In genomic region chr5:128876848-128877387, GRCh38 we compare ENCODE assay signal across 35 cellular contexts.
"Had no signal": no experiment of that assay in that cellular context is flagged by ENCODE, and none has a peak within 500 bp of the region (broad histone marks: within the 10 kb centered on the region; RNA-seq: fewer than 3 reads in every experiment).

No MANE protein-coding gene starts in this region.

- H3K9me3 Mint-ChIP-seq: activated CD4-positive, alpha-beta memory T cell treated with anti-CD3 and anti-CD28 coated beads for 36 hours; activated CD4-positive, alpha-beta T cell treated with anti-CD3 and anti-CD28 coated beads, Interleukin-2, amount 10 ng/mL, durations not matched to agents 24 days and 14 days; activated naive CD4-positive, alpha-beta T cell treated with anti-CD3 and anti-CD28 coated beads for 36 hours; activated naive CD8-positive, alpha-beta T cell treated with anti-CD3 and anti-CD28 coated beads for 36 hours; activated naive CD8-positive, alpha-beta T cell treated with anti-CD3 and anti-CD28 coated beads, Interleukin-2, amount 50 U/mL, for 24 hours; activated T-helper 1 cell treated with anti-CD3 and anti-CD28 coated beads, Interleukin-12 subunit alpha, Interleukin-12 subunit beta, Interleukin-2, Interleukin-4 antibody, amounts not matched to agents 30 ng/mL and 10 ng/mL and 1 ng/mL, durations not matched to agents 14 hours and 24 hours and 36 hours; activated T-helper 2 cell treated with anti-CD3 and anti-CD28 coated beads, Interferon-gamma antibody, Interleukin-2, Interleukin-4, amounts not matched to agents 10 μg/mL and 5 μg/mL and 100 μg/mL, durations not matched to agents 14 hours and 24 hours and 36 hours; T-helper 2 cell treated with Interferon-gamma antibody and Interleukin-4, amounts not matched to agents 5 μg/mL and 100 μg/mL, for 36 hours had no signal

- H3K4me3 Mint-ChIP-seq: activated CD4-positive, alpha-beta memory T cell treated with anti-CD3 and anti-CD28 coated beads for 36 hours; activated CD4-positive, alpha-beta T cell treated with anti-CD3 and anti-CD28 coated beads for 36 hours; activated CD4-positive, alpha-beta T cell treated with anti-CD3 and anti-CD28 coated beads, Interleukin-2, amount 10 ng/mL, durations not matched to agents 24 days and 14 days; activated CD8-positive, alpha-beta memory T cell treated with anti-CD3 and anti-CD28 coated beads, Interleukin-2, amount 10 ng/mL, durations not matched to agents 7 days and 5 days; activated CD8-positive, alpha-beta T cell treated with anti-CD3 and anti-CD28 coated beads, Interleukin-2, amount 10 ng/mL, durations not matched to agents 7 days and 5 days; activated naive CD4-positive, alpha-beta T cell treated with anti-CD3 and anti-CD28 coated beads for 36 hours; activated naive CD4-positive, alpha-beta T cell treated with anti-CD3 and anti-CD28 coated beads, Interleukin-2, amount 50 U/mL, for 24 hours; activated naive CD8-positive, alpha-beta T cell treated with anti-CD3 and anti-CD28 coated beads for 36 hours; activated naive CD8-positive, alpha-beta T cell treated with anti-CD3 and anti-CD28 coated beads, Interleukin-2, amount 50 U/mL, for 24 hours; activated T-helper 1 cell treated with anti-CD3 and anti-CD28 coated beads, Interleukin-12 subunit alpha, Interleukin-12 subunit beta, Interleukin-2, Interleukin-4 antibody, amounts not matched to agents 30 ng/mL and 10 ng/mL and 1 ng/mL, durations not matched to agents 14 hours and 24 hours and 36 hours; T-helper 17 cell; T-helper 2 cell treated with Interferon-gamma antibody and Interleukin-4, amounts not matched to agents 5 μg/mL and 100 μg/mL, for 36 hours had no signal

- H3K27me3 ChIP-seq: adrenal gland, body of pancreas, colonic mucosa, gastrocnemius medialis, heart right ventricle had no signal

- H3K27ac ChIP-seq: adrenal gland, body of pancreas, colonic mucosa, foreskin keratinocyte, gastrocnemius medialis, heart right ventricle, WERI-Rb-1 had no signal

- H3K36me3 Mint-ChIP-seq: activated CD4-positive, alpha-beta memory T cell treated with anti-CD3 and anti-CD28 coated beads for 36 hours; activated CD8-positive, alpha-beta memory T cell treated with anti-CD3 and anti-CD28 coated beads, Interleukin-2, amount 10 ng/mL, durations not matched to agents 7 days and 5 days; activated naive CD4-positive, alpha-beta T cell treated with anti-CD3 and anti-CD28 coated beads, Interleukin-2, amount 50 U/mL, for 24 hours; activated naive CD8-positive, alpha-beta T cell treated with anti-CD3 and anti-CD28 coated beads for 36 hours had no signal

- H3K4me1 ChIP-seq: adrenal gland, body of pancreas, colonic mucosa, foreskin keratinocyte, gastrocnemius medialis, heart right ventricle had no signal

- H3K27me3 Mint-ChIP-seq: activated CD4-positive, alpha-beta T cell treated with anti-CD3 and anti-CD28 coated beads, Interleukin-2, amount 10 ng/mL, durations not matched to agents 24 days and 14 days; activated CD8-positive, alpha-beta memory T cell treated with anti-CD3 and anti-CD28 coated beads, Interleukin-2, amount 10 ng/mL, durations not matched to agents 7 days and 5 days; activated naive CD8-positive, alpha-beta T cell treated with anti-CD3 and anti-CD28 coated beads for 36 hours; activated naive CD8-positive, alpha-beta T cell treated with anti-CD3 and anti-CD28 coated beads, Interleukin-2, amount 50 U/mL, for 24 hours had no signal

- ATAC-seq: activated CD4-positive, alpha-beta T cell treated with anti-CD3 and anti-CD28 coated beads for 36 hours; activated CD8-positive, alpha-beta memory T cell treated with anti-CD3 and anti-CD28 coated beads, Interleukin-2, amount 10 ng/mL, durations not matched to agents 7 days and 5 days; activated CD8-positive, alpha-beta T cell treated with anti-CD3 and anti-CD28 coated beads, Interleukin-2, amount 10 ng/mL, durations not matched to agents 7 days and 5 days; activated naive CD8-positive, alpha-beta T cell treated with anti-CD3 and anti-CD28 coated beads, Interleukin-2, amount 50 U/mL, for 24 hours; body of pancreas; esophagus mucosa; foreskin keratinocyte; gastrocnemius medialis; heart right ventricle; T-helper 17 cell had no signal

- H3K4me3 ChIP-seq: adrenal gland, body of pancreas, colonic mucosa, gastrocnemius medialis, heart right ventricle had no signal

- H3K36me3 ChIP-seq: adrenal gland, colonic mucosa, gastrocnemius medialis, heart right ventricle, WERI-Rb-1 had no signal

- H3K9me3 ChIP-seq: body of pancreas, colonic mucosa, gastrocnemius medialis, heart right ventricle had no signal

- H3K27ac Mint-ChIP-seq: activated CD4-positive, alpha-beta memory T cell treated with anti-CD3 and anti-CD28 coated beads for 36 hours; activated CD4-positive, alpha-beta T cell treated with anti-CD3 and anti-CD28 coated beads for 36 hours; activated CD4-positive, alpha-beta T cell treated with anti-CD3 and anti-CD28 coated beads, Interleukin-2, amount 10 ng/mL, durations not matched to agents 24 days and 14 days; activated CD8-positive, alpha-beta memory T cell treated with anti-CD3 and anti-CD28 coated beads, Interleukin-2, amount 10 ng/mL, durations not matched to agents 7 days and 5 days; activated CD8-positive, alpha-beta T cell treated with anti-CD3 and anti-CD28 coated beads, Interleukin-2, amount 10 ng/mL, durations not matched to agents 7 days and 5 days; activated naive CD4-positive, alpha-beta T cell treated with anti-CD3 and anti-CD28 coated beads for 36 hours; activated naive CD4-positive, alpha-beta T cell treated with anti-CD3 and anti-CD28 coated beads, Interleukin-2, amount 50 U/mL, for 24 hours; activated naive CD8-positive, alpha-beta T cell treated with anti-CD3 and anti-CD28 coated beads for 36 hours; activated naive CD8-positive, alpha-beta T cell treated with anti-CD3 and anti-CD28 coated beads, Interleukin-2, amount 50 U/mL, for 24 hours; activated T-helper 1 cell treated with anti-CD3 and anti-CD28 coated beads, Interleukin-12 subunit alpha, Interleukin-12 subunit beta, Interleukin-2, Interleukin-4 antibody, amounts not matched to agents 30 ng/mL and 10 ng/mL and 1 ng/mL, durations not matched to agents 14 hours and 24 hours and 36 hours; activated T-helper 2 cell treated with anti-CD3 and anti-CD28 coated beads, Interferon-gamma antibody, Interleukin-2, Interleukin-4, amounts not matched to agents 10 μg/mL and 5 μg/mL and 100 μg/mL, durations not matched to agents 14 hours and 24 hours and 36 hours; T-helper 17 cell; T-helper 2 cell treated with Interferon-gamma antibody and Interleukin-4, amounts not matched to agents 5 μg/mL and 100 μg/mL, for 36 hours had no signal

- H3K4me1 Mint-ChIP-seq: activated CD4-positive, alpha-beta T cell treated with anti-CD3 and anti-CD28 coated beads for 36 hours; activated CD4-positive, alpha-beta T cell treated with anti-CD3 and anti-CD28 coated beads, Interleukin-2, amount 10 ng/mL, durations not matched to agents 24 days and 14 days; activated CD8-positive, alpha-beta memory T cell treated with anti-CD3 and anti-CD28 coated beads, Interleukin-2, amount 10 ng/mL, durations not matched to agents 7 days and 5 days; activated naive CD4-positive, alpha-beta T cell treated with anti-CD3 and anti-CD28 coated beads, Interleukin-2, amount 50 U/mL, for 24 hours; activated naive CD8-positive, alpha-beta T cell treated with anti-CD3 and anti-CD28 coated beads for 36 hours; activated naive CD8-positive, alpha-beta T cell treated with anti-CD3 and anti-CD28 coated beads, Interleukin-2, amount 50 U/mL, for 24 hours; T-helper 17 cell had no signal

- DNase-seq: activated CD4-positive, alpha-beta memory T cell treated with anti-CD3 and anti-CD28 coated beads for 36 hours; activated CD4-positive, alpha-beta T cell treated with anti-CD3 and anti-CD28 coated beads for 36 hours; activated CD4-positive, alpha-beta T cell treated with anti-CD3 and anti-CD28 coated beads, Interleukin-2, amount 10 ng/mL, durations not matched to agents 24 days and 14 days; activated CD4-positive, CD25-positive, alpha-beta regulatory T cell; activated CD4-positive, CD25-positive, alpha-beta regulatory T cell treated with anti-CD3 and anti-CD28 coated beads, Interleukin-2, amount 50 U/mL, for 72 hours; activated CD8-positive, alpha-beta memory T cell treated with anti-CD3 and anti-CD28 coated beads, Interleukin-2, amount 10 ng/mL, durations not matched to agents 7 days and 5 days; activated CD8-positive, alpha-beta memory T cell treated with anti-CD3 and anti-CD28 coated beads, Interleukin-2, amount 50 U/mL, for 4 hours; activated CD8-positive, alpha-beta T cell treated with anti-CD3 and anti-CD28 coated beads, Interleukin-2, amount 10 ng/mL, durations not matched to agents 7 days and 5 days; activated effector memory CD4-positive, alpha-beta T cell treated with anti-CD3 and anti-CD28 coated beads, Interleukin-2, amount 50 U/mL, for 16 hours; activated naive CD4-positive, alpha-beta T cell treated with anti-CD3 and anti-CD28 coated beads for 36 hours; activated naive CD8-positive, alpha-beta T cell treated with anti-CD3 and anti-CD28 coated beads for 36 hours; activated naive CD8-positive, alpha-beta T cell treated with anti-CD3 and anti-CD28 coated beads, Interleukin-2, amount 50 U/mL, for 24 hours; activated T-cell treated with anti-CD3 and anti-CD28 coated beads, Interleukin-2, amount 50 U/mL, for 1 hour; activated T-cell treated with anti-CD3 and anti-CD28 coated beads, Interleukin-2, amount 50 U/mL, for 48 hours; adrenal gland; amygdala; aorta; body of pancreas; central memory CD4-positive, alpha-beta T cell; cerebellar nuclear complex; colonic mucosa; effector CD8-positive, alpha-beta T cell; foreskin keratinocyte; gastrocnemius medialis; glutamatergic neuron; heart right ventricle; T-helper 1 cell; T-helper 17 cell; T1000; WERI-Rb-1 had no signal
